Comparison of ENCODE assay signal across 8 cellular contexts in the genomic region with DNA sequence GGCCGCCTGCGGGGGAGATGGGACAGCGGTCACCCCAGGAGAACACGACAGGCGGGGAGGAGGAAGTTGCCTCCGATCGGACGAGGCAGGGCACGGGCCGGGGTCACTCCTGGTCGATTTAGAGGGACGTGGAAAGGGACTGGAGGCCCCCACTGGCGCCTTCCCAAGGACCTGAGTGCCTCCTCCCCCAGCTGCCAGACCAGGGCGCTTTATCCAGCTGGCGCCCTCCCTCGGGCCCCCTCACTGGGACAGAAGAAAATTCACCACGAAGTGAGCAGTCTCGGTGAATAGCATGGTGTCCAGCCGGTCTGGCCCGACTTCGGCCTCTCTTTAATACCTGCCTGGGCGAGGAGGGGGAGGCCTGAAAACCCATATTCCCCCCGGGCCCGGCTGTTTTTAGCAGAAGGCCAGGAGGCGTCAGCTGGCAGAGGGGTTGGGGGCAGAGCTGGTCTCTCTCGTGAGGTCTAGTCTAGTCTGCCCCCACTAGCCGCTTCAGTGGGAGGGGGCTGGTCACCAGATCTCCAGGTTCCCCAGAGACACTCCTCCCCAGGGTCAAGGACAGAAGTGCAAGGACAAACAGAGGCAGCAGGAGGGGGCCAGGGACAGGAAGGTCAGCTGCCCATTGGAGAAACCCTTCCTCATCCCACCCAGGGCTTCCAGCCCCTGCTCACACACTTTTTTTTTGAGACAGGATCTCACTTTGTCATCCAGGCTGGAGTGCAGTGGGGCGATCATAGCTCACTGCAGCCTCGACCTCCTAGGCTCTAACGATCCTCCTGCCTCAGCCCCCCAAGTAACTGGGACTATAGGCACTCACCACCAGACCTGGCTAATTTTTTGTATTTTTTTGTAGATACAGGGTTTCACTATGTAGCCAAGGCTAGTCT. TPM values are rescaled to one million over a fixed set of nuclear protein-coding genes. Genes with fewer than 3 reads are reported as not detected.
DNase-seq lines count a peak whose midpoint lies in the region; ATAC-seq, FAIRE-seq and TF ChIP-seq lines count a peak whose summit lies in the region.

No MANE protein-coding gene starts in this region.

- H3K4me2 ChIP-seq in BLaER1 (peak overlapping the region; percentile 99), endothelial cell of umbilical vein (ENCODE audit: insufficient read depth, low read length) (peak overlapping the region; percentile 78)

- no peak for DNase-seq in RWPE1 (ENCODE audit: low spot score)
- DNase-seq in endothelial cell of umbilical vein (ENCODE audit: low read depth, low spot score) = peak; percentile 62
- DNase-seq in mucosa of gallbladder (ENCODE audit: low spot score) = peak; percentile 42
- no peak for DNase-seq in vagina (ENCODE audit: extremely low spot score in 2 of 2)
- DNase-seq in putamen (ENCODE audit: low spot score) = no peak

- no peaks in the 10 kb centered on the region for H4K20me1 ChIP-seq in BLaER1
- no peaks in the 10 kb centered on the region for H4K20me1 ChIP-seq in endothelial cell of umbilical vein (replicated peaks; ENCODE audit: control insufficient read depth, extremely low read depth, insufficient read depth, low read length)

- H3K4me3 ChIP-seq in BLaER1 (peak overlapping the region; percentile 88), endothelial cell of umbilical vein (replicated peaks in 1 of 3; ENCODE audit: insufficient read depth in 1 of 3, low read depth in 1 of 3, low read length in 3 of 3) (peak overlapping the region; percentile 36 to 56 (median 55)), vagina (peak overlapping the region; percentile 80 to 91)

- CTCF ChIA-PET in RWPE1 (lab: Yijun Ruan, JAX) = interaction anchor here (0.6 kb wide), 3 partner anchors 18 to 498 kb away, joined by 3 to 6 read pairs (median 4); no protein-coding TSS in a partner anchor
- CTCF ChIA-PET in endothelial cell of umbilical vein (lab: Charles Lee) = interaction anchor here (0.6 to 2.8 kb wide), 11 partner anchors 10 to 136 kb away, joined by 3 to 12 read pairs (median 5); a partner anchor contains a TSS

- FAIRE-seq in endothelial cell of umbilical vein (lab: Jason Lieb, UNC) = peak; percentile 42

- H3K36me3 ChIP-seq in BLaER1 (no peaks in the 10 kb centered on the region), endothelial cell of umbilical vein (ENCODE audit: control insufficient read depth in 2 of 2, extremely low read depth in 1 of 2, insufficient read depth in 2 of 2, low read length in 2 of 2) (no peaks in the 10 kb centered on the region), vagina (no peaks in the 10 kb centered on the region)

- H3K27me3 ChIP-seq in BLaER1 = no peaks in the 10 kb centered on the region
- H3K27me3 ChIP-seq in endothelial cell of umbilical vein (ENCODE audit: control insufficient read depth in 2 of 2, insufficient read depth in 2 of 2, low read length in 2 of 2) = no peaks in the 10 kb centered on the region
- no peaks in the 10 kb centered on the region for H3K27me3 ChIP-seq in vagina

- H3K79me2 ChIP-seq in endothelial cell of umbilical vein (ENCODE audit: control insufficient read depth, insufficient read depth, low read length) = no peaks in the 10 kb centered on the region

- intact Hi-C loops in endothelial cell of umbilical vein (cut with micrococcal nuclease) = loop anchor here (1.0 kb wide), 2 partner anchors 16 to 42 kb away; a partner anchor contains a TSS
- intact Hi-C loops in vagina (cut with DNase I) = no loop called here

- POLR2A ChIA-PET in RWPE1 (lab: Yijun Ruan, JAX; ENCODE audit: low non-redundant PET) = interaction anchor here (0.6 kb wide), 1 partner anchor 98 kb away, joined by 3 read pairs; no protein-coding TSS in a partner anchor
- POLR2A ChIA-PET in endothelial cell of umbilical vein (lab: Charles Lee) = interaction anchor here (0.6 to 4.4 kb wide), 5 partner anchors 16 to 120 kb away, joined by 3 to 50 read pairs (median 4); a partner anchor contains a TSS

- no peak for TF ChIP-seq CTCF in RWPE1 (conservative IDR thresholded peaks at IDR 0.05; ENCODE audit: low read depth)
- peak in 1 of 2 donors; percentile 11 for TF ChIP-seq CTCF in endothelial cell of umbilical vein (IDR thresholded peaks at IDR 0.05; ENCODE audit: extremely low read depth in 1 of 2, insufficient read depth in 1 of 2, low read depth in 1 of 2, low read length in 2 of 2)
- TF ChIP-seq CTCF in vagina (IDR thresholded peaks at IDR 0.05) = no peak

- peaks cover 4% of the 10 kb centered on the region; the same call in 1 of the 2 replicates for H3K9me3 ChIP-seq in BLaER1
- H3K9me3 ChIP-seq in endothelial cell of umbilical vein (replicated peaks; ENCODE audit: control insufficient read depth, insufficient read depth, low read length) = no peaks in the 10 kb centered on the region
- H3K9me3 ChIP-seq in vagina = no peaks in the 10 kb centered on the region

- dilution Hi-C loops in endothelial cell of umbilical vein (cut with MboI; ENCODE audit: extremely low pct_ligation_motif_present, low sequenced_read_pairs) = no loop called here

- ATAC-seq in GM21360 (IDR thresholded peaks at IDR 0.05; ENCODE audit: unreplicated experiment) (peak; percentile 14), GM21723 (IDR thresholded peaks at IDR 0.05; ENCODE audit: unreplicated experiment) (no peak)

- H3K9ac ChIP-seq in BLaER1 (peak overlapping the region; percentile 92), endothelial cell of umbilical vein (replicated peaks; ENCODE audit: extremely low read depth, insufficient read depth, low read length) (peak overlapping the region; percentile 88)

- BruUV-seq in endothelial cell of umbilical vein (replicated peaks; lab: Mats Ljungman, UMichigan) = TSS peak; percentile 19

- H3K4me1 ChIP-seq in BLaER1 = peaks cover 66% of the 10 kb centered on the region
- H3K4me1 ChIP-seq in endothelial cell of umbilical vein (ENCODE audit: control insufficient read depth, extremely low read depth, insufficient read depth, low read length) = peaks cover 34% of the 10 kb centered on the region
- peaks cover 29% of the 10 kb centered on the region for H3K4me1 ChIP-seq in vagina

- no peaks in the 10 kb centered on the region for H3K9me1 ChIP-seq in endothelial cell of umbilical vein (replicated peaks; ENCODE audit: control insufficient read depth, extremely low read depth, insufficient read depth, low read length)

- H2AFZ ChIP-seq in endothelial cell of umbilical vein (ENCODE audit: low read depth, low read length) = peak overlapping the region; percentile 95

- TF ChIP-seq POLR2A in endothelial cell of umbilical vein (IDR thresholded peaks at IDR 0.05; ENCODE audit: low read depth, low read length) (no peak), vagina (IDR thresholded peaks at IDR 0.05) (no peak)

- peak overlapping the region; percentile 94 for H3K27ac ChIP-seq in BLaER1
- peak overlapping the region; percentile 89 for H3K27ac ChIP-seq in RWPE1
- H3K27ac ChIP-seq in endothelial cell of umbilical vein (ENCODE audit: insufficient read depth, low read depth, low read length) = peak overlapping the region; percentile 77
- H3K27ac ChIP-seq in vagina = peak overlapping the region; percentile 98

TF ChIP-seq in endothelial cell of umbilical vein, 7 proteins besides CTCF, POLR2A, EP300 and RAD21 (continues in another document):
- TF ChIP-seq JUN (IDR thresholded peaks at IDR 0.05; ENCODE audit: borderline replicate concordance, insufficient read depth, insufficient read length, low read depth) (no peak), EZH2 (IDR thresholded peaks at IDR 0.05; ENCODE audit: borderline replicate concordance, low read depth, low read length, severe bottlenecking) (no peak), MYC (IDR thresholded peaks at IDR 0.05; ENCODE audit: low read depth, low read length) (no peak)

RNA-seq across cellular contexts. Expression of a gene that starts 10.2 kb away (rescaled TPM):
- total RNA-seq in endothelial cell of umbilical vein (8.6 and 11.6 TPM in 2 replicates), mucosa of gallbladder (11.1 TPM), vagina (10.1 TPM)
- polyA plus RNA-seq in endothelial cell of umbilical vein = 8.9 and 9.9 TPM in 2 replicates
- 0.68 and 2.0 TPM in 2 replicates for polyA plus RNA-seq in endothelial cell of umbilical vein (2011; cell fraction: cytosol; rRNA removed)
- 43.3 and 43.7 TPM in 2 replicates for polyA plus RNA-seq in endothelial cell of umbilical vein (2011; cell fraction: nucleus; rRNA removed)
- 1.9 and 2.4 TPM in 2 replicates for polyA plus RNA-seq in endothelial cell of umbilical vein (2012)
- polyA minus RNA-seq in endothelial cell of umbilical vein = 6.3 and 7.2 TPM in 2 replicates
- polyA minus RNA-seq in endothelial cell of umbilical vein (2011; cell fraction: cytosol; rRNA and poly(A)+ RNA removed) = 0.61 TPM
- polyA minus RNA-seq in endothelial cell of umbilical vein (2011; cell fraction: nucleus; rRNA and poly(A)+ RNA removed) = 11.2 and 15.7 TPM in 2 replicates

RNA-seq across cellular contexts. Expression of a gene that starts 10.2 kb away (rescaled TPM):
- total RNA-seq in endothelial cell of umbilical vein (0.42 and 1.1 TPM in 2 replicates), mucosa of gallbladder (3.3 TPM), vagina (not detected)
- polyA plus RNA-seq in endothelial cell of umbilical vein = 0.48 and 0.65 TPM in 2 replicates
- 0.13 and 0.18 TPM in 2 replicates for polyA plus RNA-seq in endothelial cell of umbilical vein (2011; cell fraction: cytosol; rRNA removed)
- 1.1 and 7.1 TPM in 2 replicates for polyA plus RNA-seq in endothelial cell of umbilical vein (2011; cell fraction: nucleus; rRNA removed)
- polyA plus RNA-seq in endothelial cell of umbilical vein (2012) = 0.34 and 0.82 TPM in 2 replicates
- polyA minus RNA-seq in endothelial cell of umbilical vein = 0.62 and 0.90 TPM in 2 replicates
- polyA minus RNA-seq in endothelial cell of umbilical vein (2011; cell fraction: cytosol; rRNA and poly(A)+ RNA removed) = not detected
- polyA minus RNA-seq in endothelial cell of umbilical vein (2011; cell fraction: nucleus; rRNA and poly(A)+ RNA removed) = 1.4 TPM in 1 of 2 replicates, not detected in the other

RNA-seq across cellular contexts. Expression of a gene that starts 16.1 kb away (rescaled TPM):
- 249 and 265 TPM in 2 replicates for total RNA-seq in endothelial cell of umbilical vein
- 311 and 318 TPM in 2 replicates for polyA plus RNA-seq in endothelial cell of umbilical vein
- polyA plus RNA-seq in endothelial cell of umbilical vein (2011; cell fraction: cytosol; rRNA removed) = 353 TPM in 2 replicates
- 91.3 and 92.6 TPM in 2 replicates for polyA plus RNA-seq in endothelial cell of umbilical vein (2011; cell fraction: nucleus; rRNA removed)
- 195 and 202 TPM in 2 replicates for polyA plus RNA-seq in endothelial cell of umbilical vein (2012)
- 199 and 217 TPM in 2 replicates for polyA minus RNA-seq in endothelial cell of umbilical vein
- polyA minus RNA-seq in endothelial cell of umbilical vein (2011; cell fraction: cytosol; rRNA and poly(A)+ RNA removed) = 14.1 TPM
- polyA minus RNA-seq in endothelial cell of umbilical vein (2011; cell fraction: nucleus; rRNA and poly(A)+ RNA removed) = 43.4 and 45.0 TPM in 2 replicates
- 303 TPM for total RNA-seq in mucosa of gallbladder
- 36.8 TPM for total RNA-seq in vagina

RNA-seq across cellular contexts. Expression of a gene that starts 42.1 kb away (rescaled TPM):
- total RNA-seq in endothelial cell of umbilical vein (64.6 and 64.8 TPM in 2 replicates), mucosa of gallbladder (101 TPM), vagina (54.3 TPM)
- 40.7 and 44.3 TPM in 2 replicates for polyA plus RNA-seq in endothelial cell of umbilical vein
- 48.2 and 51.9 TPM in 2 replicates for polyA plus RNA-seq in endothelial cell of umbilical vein (2011; cell fraction: cytosol; rRNA removed)
- polyA plus RNA-seq in endothelial cell of umbilical vein (2011; cell fraction: nucleus; rRNA removed) = 114 and 117 TPM in 2 replicates
- polyA plus RNA-seq in endothelial cell of umbilical vein (2012) = 44.0 and 48.2 TPM in 2 replicates
- polyA minus RNA-seq in endothelial cell of umbilical vein = 59.4 and 69.0 TPM in 2 replicates
- 18.6 TPM for polyA minus RNA-seq in endothelial cell of umbilical vein (2011; cell fraction: cytosol; rRNA and poly(A)+ RNA removed)
- 60.1 and 72.5 TPM in 2 replicates for polyA minus RNA-seq in endothelial cell of umbilical vein (2011; cell fraction: nucleus; rRNA and poly(A)+ RNA removed)

Comparison
In these comparisons a context has a peak if more than half of its experiments do, and no peak if none do; other contexts are left out.
1. DNase-seq: peak in endothelial cell of umbilical vein (single experiment) and mucosa of gallbladder (single experiment); none in RWPE1 (single experiment), vagina (0 of 2) and putamen (single experiment).
2. Peak in every context shown above with its lines, with median percentiles within 50 percentile points of each other: H3K27ac ChIP-seq and H3K4me3 ChIP-seq.